ENCODE assay signal across 8 cellular contexts in genomic region chr19:6674868-6675305, GRCh38.
DNase-seq lines count a peak whose midpoint lies in the region; ATAC-seq lines count a peak whose summit lies in the region.

No MANE protein-coding gene starts in this region.

- ATAC-seq in GM18867 (IDR thresholded peaks at IDR 0.05; ENCODE audit: unreplicated experiment) (peak; percentile 51), HG03460 (IDR thresholded peaks at IDR 0.05; ENCODE audit: unreplicated experiment) (peak; percentile 47), HG03521 (IDR thresholded peaks at IDR 0.05; ENCODE audit: unreplicated experiment) (no peak)

- peak; percentile 70 for DNase-seq in T-helper 9 cell
- DNase-seq in amniotic stem cell (lab: John Stamatoyannopoulos, UW): peak; percentile 27
- peak; percentile 52 for DNase-seq in kidney glomerular epithelial cell (lab: John Stamatoyannopoulos, UW)
- DNase-seq in stimulated activated CD8-positive, alpha-beta memory T cell treated with anti-CD3 and anti-CD28 coated beads, Interleukin-15, amount 100 ng/mL, for 4 hours (ENCODE audit: low read depth in 2 of 2): peak; percentile 89 to 95
- no peak for DNase-seq in globus pallidus (ENCODE audit: low spot score)
